Comparison of ENCODE assay signal across 11 cellular contexts in the genomic region with DNA sequence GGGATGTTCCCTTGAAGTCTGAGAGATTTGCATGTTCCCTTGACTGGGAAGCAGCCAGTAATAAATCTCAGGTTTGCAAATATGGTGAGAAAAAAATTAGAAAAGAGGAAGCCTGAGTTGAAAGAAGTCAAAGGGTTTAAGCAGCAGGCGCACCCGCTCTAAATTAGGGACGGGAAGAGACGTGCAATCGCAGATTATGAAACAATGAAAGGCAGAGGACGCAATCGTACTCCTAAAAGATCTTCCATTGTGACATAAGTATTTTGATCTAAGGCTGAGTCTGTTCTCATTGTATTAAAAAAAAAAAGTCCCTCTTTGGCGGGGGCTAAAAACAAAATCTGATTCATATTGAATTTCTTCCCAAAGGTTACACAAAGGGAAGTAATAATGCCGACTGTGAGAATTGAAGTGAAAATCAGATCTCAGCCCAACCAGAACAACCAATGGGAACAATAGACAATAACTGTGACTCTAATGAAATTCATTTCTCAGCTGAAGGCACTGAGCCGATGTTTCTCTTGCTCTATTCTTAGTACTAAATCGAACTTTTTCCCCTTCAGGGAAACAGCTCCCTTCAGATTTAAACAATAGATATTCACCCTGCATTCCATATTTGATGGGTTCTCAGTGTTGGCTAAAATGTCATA. TPM values are rescaled to one million over a fixed set of nuclear protein-coding genes. Genes with fewer than 3 reads are reported as not detected.
DNase-seq lines count a peak whose midpoint lies in the region; ATAC-seq and TF ChIP-seq lines count a peak whose summit lies in the region.
"Had no signal": no experiment of that assay in that cellular context is flagged by ENCODE, and none has a peak within 500 bp of the region (broad histone marks: within the 10 kb centered on the region; RNA-seq: fewer than 3 reads in every experiment).

No MANE protein-coding gene starts in this region.

- H3K9me3 ChIP-seq in SJCRH30 (replicated peaks) (no peaks in the 10 kb centered on the region), gastroesophageal sphincter (no peaks in the 10 kb centered on the region), skeletal muscle tissue (ENCODE audit: control insufficient read depth in 3 of 3, low read length in 3 of 3) (no peaks in the 10 kb centered on the region)

- H3K4me1 ChIP-seq in SJCRH30 = peaks cover 10% of the 10 kb centered on the region
- peaks cover 0 to 8% (median 0%) of the 10 kb centered on the region in 3 donors for H3K4me1 ChIP-seq in gastroesophageal sphincter
- H3K4me1 ChIP-seq in skeletal muscle tissue (ENCODE audit: control insufficient read depth in 3 of 3, insufficient read depth in 3 of 3, low read length in 3 of 3) = no peaks in the 10 kb centered on the region

- no peaks in the 10 kb centered on the region for H3K36me3 Mint-ChIP-seq in IgD-negative memory B cell
- H3K36me3 Mint-ChIP-seq: activated CD8-positive, alpha-beta memory T cell treated with anti-CD3 and anti-CD28 coated beads, Interleukin-2, amount 10 ng/mL, durations not matched to agents 7 days and 5 days had no signal

- no peak for DNase-seq in SJCRH30
- DNase-seq: activated CD8-positive, alpha-beta memory T cell treated with anti-CD3 and anti-CD28 coated beads, Interleukin-2, amount 10 ng/mL, durations not matched to agents 7 days and 5 days; HFFc6; NCI-H187 treated with DMSO at 0.1 percent for 48 hours had no signal

- no peak for TF ChIP-seq EP300 in gastroesophageal sphincter (IDR thresholded peaks at IDR 0.05)

- peaks cover 10 to 16% (median 10%) of the 10 kb centered on the region in 3 donors for H3K4me1 Mint-ChIP-seq in IgD-negative memory B cell
- H3K4me1 Mint-ChIP-seq: activated CD8-positive, alpha-beta memory T cell treated with anti-CD3 and anti-CD28 coated beads, Interleukin-2, amount 10 ng/mL, durations not matched to agents 7 days and 5 days had no signal

- 44 to 60% methylated on average over 11 of the region's 11 CpGs for WGBS in gastroesophageal sphincter (ENCODE audit: low coverage in 1 of 2), 2 donors

- no peaks in the 10 kb centered on the region for H3K27me3 Mint-ChIP-seq in IgD-negative memory B cell

- 0 out of 2 replicates have a peak overlapping the region, but pooled peaks have one; percentile 14 for H3K4me3 ChIP-seq in SJCRH30
- no peak overlapping the region for H3K4me3 ChIP-seq in gastroesophageal sphincter
- peak overlapping the region in 1 of 3 donors; percentile 15 for H3K4me3 ChIP-seq in skeletal muscle tissue (ENCODE audit: low read length in 3 of 3)

- TF ChIP-seq POLR2A in gastroesophageal sphincter (IDR thresholded peaks at IDR 0.05) = no peak

- H3K27ac ChIP-seq in SJCRH30 (no peak overlapping the region), gastroesophageal sphincter (peak overlapping the region in 2 of 4 donors; percentile 14 to 32), skeletal muscle tissue (ENCODE audit: low read depth, low read length) (peak overlapping the region; percentile 15)

- H3K36me3 ChIP-seq in SJCRH30 (no peaks in the 10 kb centered on the region), gastroesophageal sphincter (no peaks in the 10 kb centered on the region), skeletal muscle tissue (ENCODE audit: control insufficient read depth in 3 of 3, insufficient read depth in 3 of 3, low read length in 3 of 3) (no peaks in the 10 kb centered on the region)

- no peak for TF ChIP-seq CTCF in gastroesophageal sphincter (IDR thresholded peaks at IDR 0.05)

- H3K9ac ChIP-seq in skeletal muscle tissue (ENCODE audit: low read depth in 1 of 3, low read length in 3 of 3) = no peak overlapping the region

- ATAC-seq in gastroesophageal sphincter (peak; percentile 34), HG03025 (IDR thresholded peaks at IDR 0.05; ENCODE audit: low FRiP score, unreplicated experiment) (no peak), GM21737 (IDR thresholded peaks at IDR 0.05; ENCODE audit: unreplicated experiment) (no peak), GM19395 (IDR thresholded peaks at IDR 0.05; ENCODE audit: unreplicated experiment) (no peak), HG03520 (IDR thresholded peaks at IDR 0.05; ENCODE audit: unreplicated experiment) (no peak)
- ATAC-seq: activated CD8-positive, alpha-beta memory T cell treated with anti-CD3 and anti-CD28 coated beads, Interleukin-2, amount 10 ng/mL, durations not matched to agents 7 days and 5 days had no signal

- peak overlapping the region in 3 of 4 donors; percentile 50 to 59 (median 51) for H3K4me3 Mint-ChIP-seq in IgD-negative memory B cell
- H3K4me3 Mint-ChIP-seq: activated CD8-positive, alpha-beta memory T cell treated with anti-CD3 and anti-CD28 coated beads, Interleukin-2, amount 10 ng/mL, durations not matched to agents 7 days and 5 days; HFFc6 had no signal

- no peak overlapping the region for H3K27ac Mint-ChIP-seq in IgD-negative memory B cell
- H3K27ac Mint-ChIP-seq: activated CD8-positive, alpha-beta memory T cell treated with anti-CD3 and anti-CD28 coated beads, Interleukin-2, amount 10 ng/mL, durations not matched to agents 7 days and 5 days; HFFc6 had no signal

- no peaks in the 10 kb centered on the region for H3K27me3 ChIP-seq in SJCRH30
- no peaks in the 10 kb centered on the region for H3K27me3 ChIP-seq in gastroesophageal sphincter
- no peaks in the 10 kb centered on the region for H3K27me3 ChIP-seq in skeletal muscle tissue (ENCODE audit: control insufficient read depth in 3 of 3, insufficient read depth in 3 of 3, low read length in 3 of 3)

- peaks cover 0 to 4% (median 0%) of the 10 kb centered on the region in 3 donors for H3K9me3 Mint-ChIP-seq in IgD-negative memory B cell
- H3K9me3 Mint-ChIP-seq: HFFc6 had no signal

RNA-seq across cellular contexts. Expression of gene SAT1, which starts 28.3 kb away (rescaled TPM):
- polyA plus RNA-seq in IgD-negative memory B cell = 206 TPM
- total RNA-seq in SJCRH30 (2014; rRNA removed; shearing (Covaris generic)) = 24.6 and 25.6 TPM in 2 replicates
- total RNA-seq in gastroesophageal sphincter (100 to 1,000 TPM; 167 to 405 (median 277) TPM), skeletal muscle tissue (26.1 TPM)
